ENCODE assay signal across 2 cellular contexts in genomic region chr11:73949912-73950311, GRCh38.
A peak's percentile ranks its signal among the peaks of the same experiment; 100 is the strongest.
TF ChIP-seq lines count a peak whose summit lies in the region.

No MANE protein-coding gene starts in this region.

TF ChIP-seq in HepG2, 621 proteins besides CTCF, POLR2A, EP300 and RAD21:
- no peak for TF ChIP-seq GATAD1 (CRISPR knock-in tag; IDR thresholded peaks at IDR 0.05)
- TF ChIP-seq ZNF446 (CRISPR knock-in tag; IDR thresholded peaks at IDR 0.05), result no peak
- peak; percentile 71 to 77 for TF ChIP-seq MAFK (conservative IDR thresholded peaks at IDR 0.05 in 1 of 2, IDR thresholded peaks at IDR 0.05 in 1 of 2; ENCODE audit: low read length in 2 of 2)
- TF ChIP-seq MAFF (IDR thresholded peaks at IDR 0.05; ENCODE audit: low read depth, low read length), result peak; percentile 68

TF ChIP-seq in K562, 482 proteins besides CTCF, POLR2A, EP300 and RAD21:
- TF ChIP-seq ZNF316 (IDR thresholded peaks at IDR 0.05) (peak; percentile 77), ILK (tag; IDR thresholded peaks at IDR 0.05; ENCODE audit: borderline replicate concordance, low read depth) (no peak), GTF2A2 (tag; IDR thresholded peaks at IDR 0.05) (no peak), GTF2E2 (tag; IDR thresholded peaks at IDR 0.05) (no peak), RNF219 (CRISPR knock-in tag; IDR thresholded peaks at IDR 0.05) (no peak)
TF ChIP-seq in K562: peak in this region for 1.
